In the genomic region with DNA sequence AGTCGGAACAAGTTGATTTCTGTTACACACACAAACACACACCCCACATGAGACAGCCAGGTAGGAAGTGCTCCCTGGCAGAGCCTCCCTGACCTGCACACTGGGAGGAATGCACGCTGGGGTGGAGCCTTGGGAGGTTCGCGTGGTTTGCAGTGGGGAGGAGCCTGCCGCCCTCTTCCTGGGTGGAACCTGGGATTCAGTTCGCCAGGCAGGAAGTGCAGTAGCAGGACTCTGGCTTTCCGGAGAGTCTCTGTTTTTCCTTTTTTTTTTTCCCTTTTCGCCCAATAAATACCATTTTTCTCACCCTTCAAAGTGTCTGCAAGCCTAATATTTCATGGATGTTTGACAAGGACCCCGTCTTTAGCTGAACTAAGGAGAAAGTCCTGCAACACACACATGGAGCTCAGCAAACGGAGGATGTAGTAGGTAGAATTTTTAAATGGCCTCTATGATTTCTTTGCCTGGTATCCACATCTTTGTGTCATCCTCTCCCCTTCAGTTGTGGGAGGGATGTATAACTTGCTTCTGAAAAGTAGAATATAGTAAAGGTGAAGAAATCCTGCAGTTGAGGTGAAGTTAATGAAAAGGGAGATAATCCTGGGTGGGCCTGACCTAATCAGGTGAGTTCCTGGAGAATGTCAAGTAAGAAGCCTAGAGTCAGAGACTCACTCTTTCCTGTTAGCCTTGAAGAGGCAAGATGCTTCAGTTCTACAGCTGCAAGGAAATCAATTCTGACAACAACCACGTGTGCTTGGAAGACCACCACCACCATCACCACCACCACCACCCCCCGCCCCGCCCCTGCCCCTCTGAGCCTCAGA, we compare ENCODE assay signal across 1 cellular context.
TF ChIP-seq lines count a peak whose summit lies in the region.

No MANE protein-coding gene starts in this region.

TF ChIP-seq in IMR-90, 13 proteins besides CTCF, POLR2A, EP300 and RAD21:
- no peak for TF ChIP-seq MXI1 (IDR thresholded peaks at IDR 0.05; ENCODE audit: borderline replicate concordance, low read depth, low read length)
- TF ChIP-seq NFE2L2 (IDR thresholded peaks at IDR 0.05; ENCODE audit: low read depth, low read length), result no peak
- TF ChIP-seq BHLHE40 (IDR thresholded peaks at IDR 0.05; ENCODE audit: low read depth, low read length), result no peak
- TF ChIP-seq, protein P1, sequence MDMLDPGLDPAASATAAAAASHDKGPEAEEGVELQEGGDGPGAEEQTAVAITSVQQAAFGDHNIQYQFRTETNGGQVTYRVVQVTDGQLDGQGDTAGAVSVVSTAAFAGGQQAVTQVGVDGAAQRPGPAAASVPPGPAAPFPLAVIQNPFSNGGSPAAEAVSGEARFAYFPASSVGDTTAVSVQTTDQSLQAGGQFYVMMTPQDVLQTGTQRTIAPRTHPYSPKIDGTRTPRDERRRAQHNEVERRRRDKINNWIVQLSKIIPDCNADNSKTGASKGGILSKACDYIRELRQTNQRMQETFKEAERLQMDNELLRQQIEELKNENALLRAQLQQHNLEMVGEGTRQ (IDR thresholded peaks at IDR 0.05; ENCODE audit: low read depth, low read length), result no peak
- no peak for TF ChIP-seq CHD1 (IDR thresholded peaks at IDR 0.05; ENCODE audit: low read depth, low read length)
- no peak for TF ChIP-seq MAFK (IDR thresholded peaks at IDR 0.05; ENCODE audit: low read depth, low read length)
- no peak for TF ChIP-seq RCOR1 (IDR thresholded peaks at IDR 0.05; ENCODE audit: insufficient replicate concordance, low read length)
- no peak for TF ChIP-seq SMC3 (IDR thresholded peaks at IDR 0.05; ENCODE audit: low read depth, low read length)
- TF ChIP-seq, protein P2, sequence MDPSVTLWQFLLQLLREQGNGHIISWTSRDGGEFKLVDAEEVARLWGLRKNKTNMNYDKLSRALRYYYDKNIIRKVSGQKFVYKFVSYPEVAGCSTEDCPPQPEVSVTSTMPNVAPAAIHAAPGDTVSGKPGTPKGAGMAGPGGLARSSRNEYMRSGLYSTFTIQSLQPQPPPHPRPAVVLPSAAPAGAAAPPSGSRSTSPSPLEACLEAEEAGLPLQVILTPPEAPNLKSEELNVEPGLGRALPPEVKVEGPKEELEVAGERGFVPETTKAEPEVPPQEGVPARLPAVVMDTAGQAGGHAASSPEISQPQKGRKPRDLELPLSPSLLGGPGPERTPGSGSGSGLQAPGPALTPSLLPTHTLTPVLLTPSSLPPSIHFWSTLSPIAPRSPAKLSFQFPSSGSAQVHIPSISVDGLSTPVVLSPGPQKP (IDR thresholded peaks at IDR 0.05; ENCODE audit: borderline replicate concordance, low read depth, low read length), result no peak
- TF ChIP-seq FOS (IDR thresholded peaks at IDR 0.05; ENCODE audit: low read depth, low read length), result no peak
- TF ChIP-seq CEBPB (IDR thresholded peaks at IDR 0.05; ENCODE audit: low read depth, low read length), result no peak
- no peak for TF ChIP-seq RFX5 (IDR thresholded peaks at IDR 0.05; ENCODE audit: low read depth, low read length)
- no peak for TF ChIP-seq MAZ (IDR thresholded peaks at IDR 0.05; ENCODE audit: borderline replicate concordance, low read depth, low read length)
